35 cellular contexts compared by ENCODE assay signal in the genomic region with DNA sequence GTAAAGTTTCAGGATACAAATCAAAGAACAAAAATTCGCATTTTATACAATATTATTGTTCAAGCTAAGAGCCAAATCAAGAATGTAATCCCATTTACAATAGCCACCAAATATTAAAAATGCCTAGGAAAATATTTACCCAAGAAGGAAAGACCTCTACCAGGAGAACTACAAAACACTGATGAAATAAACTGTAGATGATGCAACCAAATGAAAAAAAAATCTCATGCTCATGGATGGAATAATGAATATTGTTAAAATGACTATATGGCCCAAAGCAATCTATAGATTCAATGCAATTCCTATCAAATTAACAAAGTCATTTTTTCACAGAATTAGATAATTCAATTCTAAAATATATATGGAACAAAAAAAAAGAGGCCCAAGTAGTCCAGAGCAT.
DNase-seq lines count a peak whose midpoint lies in the region; ATAC-seq, FAIRE-seq and TF ChIP-seq lines count a peak whose summit lies in the region.
"Had no signal": no experiment of that assay in that cellular context is flagged by ENCODE, and none has a peak within 500 bp of the region (broad histone marks: within the 10 kb centered on the region; RNA-seq: fewer than 3 reads in every experiment).

No MANE protein-coding gene starts in this region.

- H3K4me3 ChIP-seq in HepG2 (replicated peaks in 1 of 3; ENCODE audit: insufficient read depth in 1 of 3, low read depth in 2 of 3, low read length in 3 of 3) (no peak overlapping the region), right lobe of liver (no peak overlapping the region), K562 (no peak overlapping the region), endothelial cell of umbilical vein (replicated peaks in 1 of 3; ENCODE audit: insufficient read depth in 1 of 3, low read depth in 1 of 3, low read length in 3 of 3) (no peak overlapping the region)
- H3K4me3 ChIP-seq: A549; BLaER1; BLaER1 treated with 17β-estradiol and CSF1 and Interleukin-3, amounts not matched to agents 10 nM and 100 nM had no signal

- H3K27me3 ChIP-seq in HepG2 (ENCODE audit: control insufficient read depth in 1 of 2, insufficient read depth in 2 of 2, low read length in 2 of 2) (no peaks in the 10 kb centered on the region), right lobe of liver (no peaks in the 10 kb centered on the region), K562 (ENCODE audit: control insufficient read depth in 2 of 2, insufficient read depth in 2 of 2, low read length in 2 of 2) (no peaks in the 10 kb centered on the region), endothelial cell of umbilical vein (ENCODE audit: control insufficient read depth in 2 of 2, insufficient read depth in 2 of 2, low read length in 2 of 2) (no peaks in the 10 kb centered on the region)
- H3K27me3 ChIP-seq: BE2C; BLaER1; BLaER1 treated with 17β-estradiol and CSF1 and Interleukin-3, amounts not matched to agents 10 nM and 100 nM had no signal

- no peak overlapping the region for H3K4me2 ChIP-seq in HepG2 (ENCODE audit: low read depth, low read length)
- no peak overlapping the region for H3K4me2 ChIP-seq in K562 (ENCODE audit: insufficient read depth, low read length)
- H3K4me2 ChIP-seq in endothelial cell of umbilical vein (ENCODE audit: insufficient read depth, low read length), result no peak overlapping the region
- H3K4me2 ChIP-seq: A549; BLaER1; BLaER1 treated with 17β-estradiol and CSF1 and Interleukin-3, amounts not matched to agents 10 nM and 100 nM had no signal

- FAIRE-seq in HepG2 (lab: Jason Lieb, UNC), result no peak
- FAIRE-seq in K562 (lab: Jason Lieb, UNC), result no peak
- FAIRE-seq in endothelial cell of umbilical vein (lab: Jason Lieb, UNC), result peak; percentile 49
- FAIRE-seq: A204.1, A549, D721Med had no signal

- ATAC-seq in HepG2 (no peak), right lobe of liver (no peak), K562 (no peak), HG02970 (IDR thresholded peaks at IDR 0.05; ENCODE audit: low FRiP score, unreplicated experiment) (no peak), GM18858 (IDR thresholded peaks at IDR 0.05; ENCODE audit: unreplicated experiment) (no peak)
- ATAC-seq: A549; CD8-positive, alpha-beta T cell had no signal

- WGBS in HepG2 (ENCODE audit: low lambda C conversion rate), result 46% methylated on average over 1 of the region's 1 CpG
- WGBS in right lobe of liver (ENCODE audit: insufficient coverage, low coverage, low lambda C conversion rate, missing lambda C conversion rate), result 18% methylated on average over 1 of the region's 1 CpG
- WGBS in K562 (ENCODE audit: insufficient coverage, low coverage, missing lambda C conversion rate), result 0% methylated on average over 1 of the region's 1 CpG

- H3K9ac ChIP-seq in HepG2 (ENCODE audit: insufficient read depth, low read depth, low read length) (no peak overlapping the region), K562 (ENCODE audit: insufficient read depth in 1 of 2, low read depth in 2 of 2, low read length in 2 of 2) (no peak overlapping the region), endothelial cell of umbilical vein (replicated peaks; ENCODE audit: extremely low read depth, insufficient read depth, low read length) (no peak overlapping the region)
- H3K9ac ChIP-seq: BLaER1; BLaER1 treated with 17β-estradiol and CSF1 and Interleukin-3, amounts not matched to agents 10 nM and 100 nM had no signal

- in situ Hi-C loops in HepG2 (cut with HindIII; ENCODE audit: extremely low pct_ligation_motif_present, low pct_unique_long_range_greater_than_20kb) (no loop called here), K562 (cut with MboI) (no loop called here)

- H4K20me1 ChIP-seq in HepG2 (ENCODE audit: insufficient read depth, low read length), result no peaks in the 10 kb centered on the region
- no peaks in the 10 kb centered on the region for H4K20me1 ChIP-seq in K562 (replicated peaks; ENCODE audit: control insufficient read depth, insufficient read depth, low read length)
- H4K20me1 ChIP-seq in endothelial cell of umbilical vein (replicated peaks; ENCODE audit: control insufficient read depth, extremely low read depth, insufficient read depth, low read length), result no peaks in the 10 kb centered on the region
- H4K20me1 ChIP-seq: BLaER1; BLaER1 treated with 17β-estradiol and CSF1 and Interleukin-3, amounts not matched to agents 10 nM and 100 nM had no signal

- H3K9me1 ChIP-seq in K562 (ENCODE audit: control insufficient read depth, insufficient read depth, low read length), result no peaks in the 10 kb centered on the region
- H3K9me1 ChIP-seq in endothelial cell of umbilical vein (replicated peaks; ENCODE audit: control insufficient read depth, extremely low read depth, insufficient read depth, low read length), result no peaks in the 10 kb centered on the region

- TF ChIP-seq POLR2A in HepG2 (IDR thresholded peaks at IDR 0.05; ENCODE audit: insufficient read depth in 1 of 2, low read depth in 2 of 2, low read length in 2 of 2), result no peak
- TF ChIP-seq POLR2A in right lobe of liver (IDR thresholded peaks at IDR 0.05), result no peak
- TF ChIP-seq POLR2A in K562 (conservative IDR thresholded peaks at IDR 0.05), result no peak
- no peak for TF ChIP-seq POLR2A in endothelial cell of umbilical vein (IDR thresholded peaks at IDR 0.05; ENCODE audit: low read depth, low read length)

- intact Hi-C loops in HepG2 (cut with micrococcal nuclease; ENCODE audit: unreplicated experiment), result no loop called here
- intact Hi-C loops in right lobe of liver (cut with DNase I), result no loop called here
- intact Hi-C loops in K562 (cut with micrococcal nuclease), result no loop called here
- intact Hi-C loops in endothelial cell of umbilical vein (cut with micrococcal nuclease), result no loop called here

- H2AFZ ChIP-seq in HepG2 (ENCODE audit: low read length) (no peak overlapping the region), K562 (ENCODE audit: low read depth, low read length) (no peak overlapping the region), endothelial cell of umbilical vein (ENCODE audit: low read depth, low read length) (no peak overlapping the region)

- H3K36me3 ChIP-seq in HepG2 (replicated peaks in 1 of 2; ENCODE audit: control insufficient read depth in 1 of 2, insufficient read depth in 2 of 2, low read length in 2 of 2) (peaks cover 0 to 1% of the 10 kb centered on the region in 2 experiments; a peak in 1 of 5 replicates), right lobe of liver (no peaks in the 10 kb centered on the region), K562 (ENCODE audit: control insufficient read depth, insufficient read depth, low read length) (no peaks in the 10 kb centered on the region), endothelial cell of umbilical vein (ENCODE audit: control insufficient read depth in 2 of 2, extremely low read depth in 1 of 2, insufficient read depth in 2 of 2, low read length in 2 of 2) (no peaks in the 10 kb centered on the region)
- H3K36me3 ChIP-seq: BE2C; BLaER1; BLaER1 treated with 17β-estradiol and CSF1 and Interleukin-3, amounts not matched to agents 10 nM and 100 nM had no signal

- dilution Hi-C loops in endothelial cell of umbilical vein (cut with MboI; ENCODE audit: extremely low pct_ligation_motif_present, low sequenced_read_pairs), result no loop called here

- H3K79me2 ChIP-seq in HepG2 (ENCODE audit: insufficient read depth, low read length) (no peaks in the 10 kb centered on the region), K562 (ENCODE audit: control insufficient read depth, insufficient read depth, low read length) (no peaks in the 10 kb centered on the region), endothelial cell of umbilical vein (ENCODE audit: control insufficient read depth, insufficient read depth, low read length) (no peaks in the 10 kb centered on the region)

- CTCF ChIA-PET in HepG2 (lab: Yijun Ruan, JAX; ENCODE audit: low intra/inter-chr PET ratio, low total read pairs), result no interaction called here
- CTCF ChIA-PET in K562 (lab: Yijun Ruan, JAX; ENCODE audit: low intra/inter-chr PET ratio), result no interaction called here
- CTCF ChIA-PET in endothelial cell of umbilical vein (lab: Charles Lee), result no interaction called here

- DNase-seq in HepG2 (ENCODE audit: low spot score) (no peak), right lobe of liver (no peak), OCI-M1 (lab: John Stamatoyannopoulos, UW) (peak; percentile 55), K562 (ENCODE audit: extremely low read depth in 1 of 4, low spot score in 3 of 4) (no peak), endothelial cell of umbilical vein (ENCODE audit: low read depth, low spot score) (no peak), glomerular visceral epithelial cell (ENCODE audit: extremely low spot score) (no peak)
- DNase-seq: 8988T; ACHN; AML-193; BE2C; C1 segment of cervical spinal cord; Caco-2; Calu3; CD4-positive, alpha-beta memory T cell; CD4-positive, alpha-beta T cell; CD4-positive, CD25-positive, alpha-beta regulatory T cell; CD8-positive, alpha-beta memory T cell; CD8-positive, alpha-beta T cell; COR-L47; DMS 273 treated with DMSO at 0.1 percent for 48 hours; DMS153; DMS53; DMS79; DMS79 treated with DMSO at 0.1 percent for 48 hours; DND-41; EL had no signal

- TF ChIP-seq CTCF in HepG2 (CRISPR knock-in tag; IDR thresholded peaks at IDR 0.05) (no peak), right lobe of liver (IDR thresholded peaks at IDR 0.05) (no peak), K562 (IDR thresholded peaks at IDR 0.05 in 2 of 3, conservative IDR thresholded peaks at IDR 0.05 in 1 of 3; ENCODE audit: insufficient read depth in 2 of 3, low read depth in 1 of 3, low read length in 3 of 3) (no peak), endothelial cell of umbilical vein (IDR thresholded peaks at IDR 0.05; ENCODE audit: extremely low read depth in 1 of 2, insufficient read depth in 1 of 2, low read depth in 1 of 2, low read length in 2 of 2) (no peak)

- BruUV-seq in HepG2 (replicated peaks; lab: Mats Ljungman, UMichigan) (no TSS peak), K562 (replicated peaks; lab: Mats Ljungman, UMichigan) (no TSS peak), endothelial cell of umbilical vein (replicated peaks; lab: Mats Ljungman, UMichigan) (no TSS peak)

- no peaks in the 10 kb centered on the region for H3K4me1 ChIP-seq in HepG2 (ENCODE audit: insufficient read depth, low read length)
- H3K4me1 ChIP-seq in right lobe of liver, result no peaks in the 10 kb centered on the region
- no peaks in the 10 kb centered on the region for H3K4me1 ChIP-seq in K562 (replicated peaks in 1 of 2; ENCODE audit: control insufficient read depth in 2 of 2, insufficient read depth in 2 of 2, low read length in 2 of 2)
- H3K4me1 ChIP-seq in endothelial cell of umbilical vein (ENCODE audit: control insufficient read depth, extremely low read depth, insufficient read depth, low read length), result no peaks in the 10 kb centered on the region
- H3K4me1 ChIP-seq: A549; BLaER1; BLaER1 treated with 17β-estradiol and CSF1 and Interleukin-3, amounts not matched to agents 10 nM and 100 nM; Caco-2 had no signal

- POLR2A ChIA-PET in HepG2 (lab: Yijun Ruan, JAX) (no interaction called here), K562 (lab: Yijun Ruan, JAX) (no interaction called here), endothelial cell of umbilical vein (lab: Charles Lee) (no interaction called here)

- H3K9me3 ChIP-seq in HepG2 (ENCODE audit: low read length) (0 out of 2 replicates have a peak, but pooled peaks cover 11% of the 10 kb centered on the region), right lobe of liver (no peaks in the 10 kb centered on the region), K562 (replicated peaks; ENCODE audit: control insufficient read depth, insufficient read depth, low read depth, low read length) (no peaks in the 10 kb centered on the region), endothelial cell of umbilical vein (replicated peaks; ENCODE audit: control insufficient read depth, insufficient read depth, low read length) (no peaks in the 10 kb centered on the region)
- H3K9me3 ChIP-seq: A549, BE2C, BLaER1, Caco-2 had no signal

- no peak for TF ChIP-seq EP300 in HepG2 (IDR thresholded peaks at IDR 0.05; ENCODE audit: low read depth in 2 of 2, low read length in 2 of 2)
- TF ChIP-seq EP300 in HepG2 (CRISPR knock-in tag; IDR thresholded peaks at IDR 0.05; ENCODE audit: borderline replicate concordance), result no peak
- TF ChIP-seq EP300 in K562 (IDR thresholded peaks at IDR 0.05; ENCODE audit: low read length), result no peak

- TF ChIP-seq RAD21 in HepG2 (CRISPR knock-in tag; IDR thresholded peaks at IDR 0.05), result no peak
- TF ChIP-seq RAD21 in K562 (CRISPR knock-in tag; conservative IDR thresholded peaks at IDR 0.05 in 1 of 2, IDR thresholded peaks at IDR 0.05 in 1 of 2), result no peak

- no peak overlapping the region for H3K27ac ChIP-seq in HepG2 (ENCODE audit: extremely low read length, insufficient read depth, low read length)
- H3K27ac ChIP-seq in right lobe of liver, result no peak overlapping the region
- H3K27ac ChIP-seq in K562 (ENCODE audit: extremely low read depth, low read depth, low read length), result no peak overlapping the region
- H3K27ac ChIP-seq in endothelial cell of umbilical vein (ENCODE audit: insufficient read depth, low read depth, low read length), result no peak overlapping the region
- H3K27ac ChIP-seq: 22Rv1; A549; BLaER1; BLaER1 treated with 17β-estradiol and CSF1 and Interleukin-3, amounts not matched to agents 10 nM and 100 nM; C4-2B had no signal
